ENCODE assay signal across 20 cellular contexts in the genomic region with DNA sequence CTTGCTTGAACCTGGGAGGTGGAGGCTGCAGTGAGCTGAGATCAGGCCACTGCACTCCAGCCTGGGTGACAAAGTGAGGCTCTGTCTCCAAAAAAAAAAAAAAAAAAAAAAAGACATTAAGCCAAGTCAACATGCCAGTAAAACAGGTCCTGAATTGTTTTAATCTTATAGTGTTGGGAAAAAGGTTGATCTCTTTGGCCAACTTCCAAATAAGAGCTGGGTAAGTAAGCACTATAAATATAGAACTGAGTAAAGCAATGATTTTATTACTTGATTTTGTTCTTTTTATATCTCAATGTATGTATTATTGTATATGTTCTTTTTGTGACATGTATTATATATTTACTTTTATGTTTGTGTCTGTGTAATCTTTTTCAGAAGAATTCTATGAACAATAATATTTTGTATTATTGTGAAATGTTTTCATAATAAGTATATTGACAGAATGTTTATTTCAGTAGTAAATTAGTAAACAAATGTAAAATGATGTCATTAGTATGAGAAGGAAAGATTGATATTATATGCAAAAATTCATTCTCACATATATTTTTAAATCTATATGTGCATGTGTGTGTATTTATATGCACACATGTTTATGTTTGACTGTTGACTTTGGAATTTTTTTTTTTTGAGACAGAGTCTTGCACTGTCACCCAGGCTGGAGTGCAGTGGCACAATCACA. TPM values are rescaled to one million over a fixed set of nuclear protein-coding genes. Genes with fewer than 3 reads are reported as not detected.
DNase-seq lines count a peak whose midpoint lies in the region; ATAC-seq and TF ChIP-seq lines count a peak whose summit lies in the region.
"Had no signal": no experiment of that assay in that cellular context is flagged by ENCODE, and none has a peak within 500 bp of the region (broad histone marks: within the 10 kb centered on the region; RNA-seq: fewer than 3 reads in every experiment).

No MANE protein-coding gene starts in this region.

- DNase-seq in DMS153 (lab: John Stamatoyannopoulos, UW) (peak; percentile 14), DMS153 treated with DMSO at 0.1 percent for 48 hours (lab: John Stamatoyannopoulos, UW; ENCODE audit: unreplicated experiment) (no peak), M059J (ENCODE audit: low read depth) (peak; percentile 53), cardiac fibroblast (ENCODE audit: low read depth in 2 of 2) (peak; percentile 29 to 47), left colon (no peak), superior temporal gyrus (ENCODE audit: extremely low spot score) (no peak), gastrocnemius medialis (no peak)
- DNase-seq: activated CD4-positive, alpha-beta T cell treated with anti-CD3 and anti-CD28 coated beads, Interleukin-2, amount 10 ng/mL, durations not matched to agents 24 days and 14 days; DMS79 treated with DMSO at 0.1 percent for 48 hours; H9; head of caudate nucleus; NCI-H187 treated with DMSO at 0.1 percent for 48 hours; stimulated activated CD4-positive, alpha-beta T cell treated with anti-CD3 and anti-CD28 coated beads, Interleukin-12 subunit alpha, Interleukin-12 subunit beta, amount 100 ng/mL, for 4 hours; stimulated activated naive B cell treated with anti-CD40 and anti-IgM and Interleukin-4, amounts not matched to agents 10 μg/mL and 1 μg/mL and 100 μg/mL, for 72 hours; trophoblast cell had no signal

- ATAC-seq in left colon = peak; percentile 93
- ATAC-seq in GM19467 (IDR thresholded peaks at IDR 0.05; ENCODE audit: unreplicated experiment) = no peak
- ATAC-seq in gastrocnemius medialis = no peak
- ATAC-seq: stimulated activated naive B cell treated with anti-CD40 and anti-IgM and Interleukin-4, amounts not matched to agents 10 μg/mL and 1 μg/mL and 100 μg/mL, for 72 hours had no signal

- no peaks in the 10 kb centered on the region for H3K27me3 ChIP-seq in gastrocnemius medialis
- H3K27me3 ChIP-seq: BLaER1 treated with 17β-estradiol and CSF1 and Interleukin-3, amounts not matched to agents 10 nM and 100 nM; MG63 had no signal

- peak overlapping the region in 1 of 4 donors; percentile 33 for H3K27ac ChIP-seq in gastrocnemius medialis
- H3K27ac ChIP-seq: 22Rv1; BLaER1 treated with 17β-estradiol and CSF1 and Interleukin-3, amounts not matched to agents 10 nM and 100 nM; prostate gland had no signal

- intact Hi-C loops in left colon (cut with DNase I, micrococcal nuclease) = no loop called here
- intact Hi-C loops in gastrocnemius medialis (cut with DNase I; ENCODE audit: low total_unique reads) = loop anchor here (5.0 kb wide), 1 partner anchor 153 kb away; no protein-coding TSS in a partner anchor

- TF ChIP-seq POLR2A in gastrocnemius medialis (IDR thresholded peaks at IDR 0.05) = no peak

- H3K36me3 ChIP-seq in gastrocnemius medialis = no peaks in the 10 kb centered on the region
- H3K36me3 ChIP-seq: BLaER1 treated with 17β-estradiol and CSF1 and Interleukin-3, amounts not matched to agents 10 nM and 100 nM; MG63; prostate gland had no signal

- TF ChIP-seq CTCF in cardiac fibroblast (IDR thresholded peaks at IDR 0.05; ENCODE audit: low read depth, low read length) (no peak), gastrocnemius medialis (IDR thresholded peaks at IDR 0.05 in 4 of 5, conservative IDR thresholded peaks at IDR 0.05 in 1 of 5) (no peak)

- H3K9me3 ChIP-seq in gastrocnemius medialis = no peaks in the 10 kb centered on the region
- H3K9me3 ChIP-seq: BLaER1 treated with 17β-estradiol and CSF1 and Interleukin-3, amounts not matched to agents 10 nM and 100 nM; MG63; prostate gland had no signal

- in situ Hi-C loops in gastrocnemius medialis (cut with MboI; ENCODE audit: low sequenced_read_pairs in 4 of 4) = no loop called here

- H3K4me1 ChIP-seq in gastrocnemius medialis = peaks cover 9 to 11% of the 10 kb centered on the region in 2 donors
- H3K4me1 ChIP-seq: BLaER1 treated with 17β-estradiol and CSF1 and Interleukin-3, amounts not matched to agents 10 nM and 100 nM; prostate gland had no signal

- H3K4me3 ChIP-seq in cardiac fibroblast (replicated peaks in 1 of 2; ENCODE audit: low read depth in 2 of 2, low read length in 2 of 2) = no peak overlapping the region
- no peak overlapping the region for H3K4me3 ChIP-seq in gastrocnemius medialis
- H3K4me3 ChIP-seq: BLaER1 treated with 17β-estradiol and CSF1 and Interleukin-3, amounts not matched to agents 10 nM and 100 nM; MG63; prostate gland had no signal

RNA-seq across cellular contexts. Expression of gene AKAP6, which starts 9.6 kb away (rescaled TPM):
- 27.4 and 40.6 TPM in 2 replicates for total RNA-seq in M059J (2014; rRNA removed; shearing (Covaris generic))
- total RNA-seq in left colon (1 to 10 TPM; 3.4 to 7.6 TPM), gastrocnemius medialis (10 to 100 TPM; 23.2 to 59.2 (median 32.1) TPM)

Comparison
In these comparisons a context has a peak if more than half of its experiments do, and no peak if none do; other contexts are left out.
1. DNase-seq: peak in DMS153 (single experiment), M059J (single experiment) and cardiac fibroblast (2 of 2); none in DMS153 treated with DMSO at 0.1 percent for 48 hours (single experiment), left colon (0 of 2), superior temporal gyrus (single experiment) and gastrocnemius medialis (0 of 2).